In genomic region chr9:93827545-93828330, GRCh38 we compare ENCODE assay signal across 9 cellular contexts.
DNase-seq lines count a peak whose midpoint lies in the region; FAIRE-seq and TF ChIP-seq lines count a peak whose summit lies in the region.
"Had no signal": no experiment of that assay in that cellular context is flagged by ENCODE, and none has a peak within 500 bp of the region (broad histone marks: within the 10 kb centered on the region; RNA-seq: fewer than 3 reads in every experiment).

No MANE protein-coding gene starts in this region.

- H3K4me2 ChIP-seq in OCI-LY1 (ENCODE audit: low read length): no peak overlapping the region

- no peaks in the 10 kb centered on the region for H3K9me3 ChIP-seq in OCI-LY1 (ENCODE audit: low read length)
- H3K9me3 ChIP-seq: neutrophil had no signal

- no peaks in the 10 kb centered on the region for H3K4me1 ChIP-seq in OCI-LY1 (ENCODE audit: insufficient read depth, low read length, severe bottlenecking)

- no peak overlapping the region for H3K9ac ChIP-seq in OCI-LY1 (ENCODE audit: low read length)

- no peaks in the 10 kb centered on the region for H3K79me2 ChIP-seq in OCI-LY1 (ENCODE audit: insufficient read depth, low read length)

- no peak overlapping the region for H3K4me3 ChIP-seq in OCI-LY1 (ENCODE audit: low read depth, low read length, poor library complexity, severe bottlenecking)

- no peak overlapping the region for H2AFZ ChIP-seq in OCI-LY1 (ENCODE audit: low read length)

- H3K9me2 ChIP-seq in OCI-LY1 (ENCODE audit: low read depth, low read length): no peaks in the 10 kb centered on the region

- H3F3A ChIP-seq in OCI-LY1 (ENCODE audit: insufficient read depth, low read length): no peaks in the 10 kb centered on the region

- H4K20me1 ChIP-seq in OCI-LY1 (ENCODE audit: insufficient read depth, low read length): no peaks in the 10 kb centered on the region

- peak; percentile 91 for TF ChIP-seq CTCF in AG09319 (IDR thresholded peaks at IDR 0.05; ENCODE audit: low read depth, low read length)
- TF ChIP-seq CTCF in OCI-LY1 (IDR thresholded peaks at IDR 0.05; ENCODE audit: low read length): peak; percentile 41; the same call in 1 of the 2 replicates

- no peak overlapping the region for H3K27ac ChIP-seq in OCI-LY1 (ENCODE audit: low read depth, low read length, poor library complexity, severe bottlenecking)
- H3K27ac ChIP-seq: neutrophil had no signal

- DNase-seq in AG09319 (ENCODE audit: extremely low read depth, low read depth): peak; percentile 10
- peak; percentile 56 for DNase-seq in GM19239 (ENCODE audit: insufficient read length, low spot score)
- DNase-seq in amniotic epithelial cell (ENCODE audit: low read depth): peak; percentile 27
- peak; percentile 84 for DNase-seq in hepatic stellate cell (ENCODE audit: low spot score)
- DNase-seq in retina: peak; percentile 91
- no peak for DNase-seq in ureter (ENCODE audit: low spot score)
- DNase-seq in NCI-H1436 (lab: John Stamatoyannopoulos, UW): no peak

- FAIRE-seq in GM19239 (lab: Jason Lieb, UNC): no peak

- H3K36me3 ChIP-seq in OCI-LY1 (ENCODE audit: insufficient read depth, low read length): no peaks in the 10 kb centered on the region
- H3K36me3 ChIP-seq: neutrophil had no signal

- H3K27me3 ChIP-seq in OCI-LY1 (ENCODE audit: insufficient read depth, low read length): peaks cover 4% of the 10 kb centered on the region; the same call in 1 of the 2 replicates

Comparison
In these comparisons a context has a peak if more than half of its experiments do, and no peak if none do; other contexts are left out.
1. DNase-seq: peak in AG09319 (single experiment), GM19239 (single experiment), amniotic epithelial cell (single experiment), hepatic stellate cell (single experiment) and retina (single experiment); none in ureter (single experiment) and NCI-H1436 (single experiment).